ENCODE assay signal across 1 cellular context in genomic region chr5:154858251-154858971, GRCh38.
TF ChIP-seq lines count a peak whose summit lies in the region.

TSS of gene CNOT8 (plus strand) at chr5:154858627. CDS start at chr5:154863279, 4,652 bp downstream.

TF ChIP-seq in HEK293, 187 proteins besides CTCF, POLR2A, EP300 and RAD21 (continued from another document and continues in another):
- TF ChIP-seq PBX3 (CRISPR knock-in tag; IDR thresholded peaks at IDR 0.05) (no peak; the same call in 1 of the 2 replicates), GLIS2 (tag by site-specific recombination; IDR thresholded peaks at IDR 0.05) (peak; percentile 59), KLF1 (tag by site-specific recombination; IDR thresholded peaks at IDR 0.05) (peak; percentile 61), YY1 (tag by site-specific recombination; IDR thresholded peaks at IDR 0.05) (0 out of 2 replicates have a peak, but pooled peaks have one; percentile 8), ZEB2 (tag by site-specific recombination; IDR thresholded peaks at IDR 0.05) (peak; percentile 93; the same call in 1 of the 2 replicates), ZNF560 (tag by site-specific recombination; IDR thresholded peaks at IDR 0.05; ENCODE audit: borderline replicate concordance) (no peak), ZXDB (tag by site-specific recombination; IDR thresholded peaks at IDR 0.05) (peak; percentile 98), ZNF701 (tag by site-specific recombination; IDR thresholded peaks at IDR 0.05) (no peak), ZBTB26 (tag by site-specific recombination; optimal IDR thresholded peaks at IDR 0.05) (peak; percentile 100), YY2 (tag by site-specific recombination; IDR thresholded peaks at IDR 0.05) (no peak), ZSCAN30 (tag by site-specific recombination; IDR thresholded peaks at IDR 0.05) (peak; percentile 15; the same call in 1 of the 2 replicates), SP7 (tag by site-specific recombination; IDR thresholded peaks at IDR 0.05) (peak; percentile 68), REST (tag by site-specific recombination; IDR thresholded peaks at IDR 0.05) (0 out of 2 replicates have a peak, but pooled peaks have one; percentile 12), ZNF626 (tag by site-specific recombination; IDR thresholded peaks at IDR 0.05) (no peak), PRDM10 (tag by site-specific recombination; IDR thresholded peaks at IDR 0.05) (peak; percentile 96), KLF16 (tag by site-specific recombination; IDR thresholded peaks at IDR 0.05) (peak; percentile 53), ZNF660 (tag by site-specific recombination; IDR thresholded peaks at IDR 0.05) (peak; percentile 59; the same call in 1 of the 2 replicates), ZNF398 (tag by site-specific recombination; IDR thresholded peaks at IDR 0.05) (peak; percentile 47), ATF2 (tag by site-specific recombination; IDR thresholded peaks at IDR 0.05; ENCODE audit: low read depth) (peak; percentile 6; the same call in 1 of the 2 replicates), ZFHX2 (tag by site-specific recombination; conservative IDR thresholded peaks at IDR 0.05) (peak; percentile 88), WT1 (tag by site-specific recombination; IDR thresholded peaks at IDR 0.05) (peak; percentile 75), ZNF112 (tag by site-specific recombination; IDR thresholded peaks at IDR 0.05) (no peak), ZNF366 (tag by site-specific recombination; conservative IDR thresholded peaks at IDR 0.05) (peak; percentile 13; the same call in 1 of the 2 replicates), ZNF146 (tag by site-specific recombination; IDR thresholded peaks at IDR 0.05) (no peak), MZF1 (tag by site-specific recombination; IDR thresholded peaks at IDR 0.05; ENCODE audit: borderline replicate concordance) (no peak), ZNF629 (tag by site-specific recombination; IDR thresholded peaks at IDR 0.05) (peak; percentile 65; the same call in 1 of the 2 replicates), INSM2 (tag by site-specific recombination; IDR thresholded peaks at IDR 0.05) (peak; percentile 11; the same call in 1 of the 2 replicates), ZNF843 (tag by site-specific recombination; IDR thresholded peaks at IDR 0.05) (0 out of 2 replicates have a peak, but pooled peaks have one; percentile 65), ZBTB44 (tag by site-specific recombination; IDR thresholded peaks at IDR 0.05) (no peak), ZIC2 (tag by site-specific recombination; IDR thresholded peaks at IDR 0.05) (peak; percentile 34), KLF9 (tag by site-specific recombination; IDR thresholded peaks at IDR 0.05; ENCODE audit: low read depth) (peak; percentile 74; the same call in 1 of the 2 replicates), ZNF202 (tag by site-specific recombination; IDR thresholded peaks at IDR 0.05; ENCODE audit: borderline replicate concordance) (no peak), ZNF692 (tag by site-specific recombination; IDR thresholded peaks at IDR 0.05) (peak; percentile 49), ZNF501 (tag by site-specific recombination; IDR thresholded peaks at IDR 0.05) (peak; percentile 71), SP2 (tag by site-specific recombination; IDR thresholded peaks at IDR 0.05) (peak; percentile 65), ZNF2 (tag by site-specific recombination; IDR thresholded peaks at IDR 0.05) (0 out of 2 replicates have a peak, but pooled peaks have one; percentile 36), ZNF391 (tag by site-specific recombination; IDR thresholded peaks at IDR 0.05; ENCODE audit: borderline replicate concordance, low read depth) (peak; percentile 17; the same call in 1 of the 2 replicates), ZNF707 (tag by site-specific recombination; IDR thresholded peaks at IDR 0.05) (no peak), EGR2 (tag by site-specific recombination; IDR thresholded peaks at IDR 0.05; ENCODE audit: low read depth) (peak; percentile 80), ZNF600 (tag by site-specific recombination; IDR thresholded peaks at IDR 0.05) (peak; percentile 12; the same call in 1 of the 2 replicates), ZNF423 (tag by site-specific recombination; IDR thresholded peaks at IDR 0.05) (no peak)
